ENCODE assay signal across 31 cellular contexts in the genomic region with DNA sequence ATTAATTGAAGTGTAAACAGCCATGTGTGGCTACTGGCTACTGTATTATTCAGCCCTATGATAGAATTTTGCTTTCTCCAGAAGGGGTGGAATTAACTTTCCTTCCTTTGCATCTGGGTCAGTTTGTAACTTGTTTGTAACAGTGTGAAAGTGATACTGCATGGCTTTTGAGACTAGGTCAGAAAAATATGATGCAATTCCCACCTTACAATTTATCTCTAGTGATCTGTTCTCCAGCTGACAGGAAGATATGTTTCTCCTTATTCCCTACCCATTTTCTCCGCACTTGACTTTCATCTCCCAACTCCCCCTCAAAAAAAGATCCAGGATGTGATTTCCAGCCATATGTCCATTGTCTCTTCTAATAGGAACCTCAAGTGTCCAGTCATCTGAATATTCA. TPM values are rescaled to one million over a fixed set of nuclear protein-coding genes. Genes with fewer than 3 reads are reported as not detected.
"Had no signal": no experiment of that assay in that cellular context is flagged by ENCODE, and none has a peak within 500 bp of the region (broad histone marks: within the 10 kb centered on the region; RNA-seq: fewer than 3 reads in every experiment).

No MANE protein-coding gene starts in this region.

- H3K27me3 ChIP-seq: adrenal gland, body of pancreas, esophagus muscularis mucosa, gastroesophageal sphincter had no signal

- H3K4me3 ChIP-seq: adrenal gland, body of pancreas, esophagus muscularis mucosa, gastroesophageal sphincter had no signal

- H3K9me3 ChIP-seq: adrenal gland, body of pancreas, esophagus muscularis mucosa, gastroesophageal sphincter had no signal

- H3K36me3 ChIP-seq: adrenal gland, esophagus muscularis mucosa, gastroesophageal sphincter, WERI-Rb-1 had no signal

- H3K27ac ChIP-seq: adrenal gland, body of pancreas, esophagus muscularis mucosa, foreskin keratinocyte, gastroesophageal sphincter, WERI-Rb-1 had no signal

- H3K4me1 ChIP-seq: foreskin keratinocyte had no signal

- ATAC-seq: activated CD4-positive, CD25-positive, alpha-beta regulatory T cell treated with anti-CD3 and anti-CD28 coated beads, Interleukin-2, amount 50 U/mL, for 24 hours; activated CD8-positive, alpha-beta memory T cell treated with anti-CD3 and anti-CD28 coated beads, Interleukin-2, amount 10 ng/mL, durations not matched to agents 7 days and 5 days; activated CD8-positive, alpha-beta T cell treated with anti-CD3 and anti-CD28 coated beads, Interleukin-2, amount 10 ng/mL, durations not matched to agents 7 days and 5 days; activated naive CD8-positive, alpha-beta T cell treated with anti-CD3 and anti-CD28 coated beads, Interleukin-2, amount 50 U/mL, for 24 hours; body of pancreas; effector memory CD8-positive, alpha-beta T cell; foreskin keratinocyte; gastroesophageal sphincter; T-helper 17 cell had no signal

- DNase-seq: activated B cell treated with CpG ODN at 0.5 μM for 24 hours; activated CD4-positive, alpha-beta memory T cell treated with anti-CD3 and anti-CD28 coated beads for 36 hours; activated CD4-positive, alpha-beta T cell treated with anti-CD3 and anti-CD28 coated beads for 48 hours; activated CD4-positive, alpha-beta T cell treated with anti-CD3 and anti-CD28 coated beads, Interleukin-2, amount 50 U/mL, for 1 hour; activated CD8-positive, alpha-beta memory T cell treated with anti-CD3 and anti-CD28 coated beads, Interleukin-2, amount 10 ng/mL, durations not matched to agents 7 days and 5 days; activated CD8-positive, alpha-beta memory T cell treated with anti-CD3 and anti-CD28 coated beads, Interleukin-2, amount 50 U/mL, for 4 hours; activated CD8-positive, alpha-beta T cell treated with anti-CD3 and anti-CD28 coated beads, Interleukin-2, amount 10 ng/mL, durations not matched to agents 7 days and 5 days; activated effector memory CD4-positive, alpha-beta T cell treated with anti-CD3 and anti-CD28 coated beads, Interleukin-2, amount 50 U/mL, for 16 hours; activated naive CD4-positive, alpha-beta T cell treated with anti-CD3 and anti-CD28 coated beads for 36 hours; activated naive CD8-positive, alpha-beta T cell treated with anti-CD3 and anti-CD28 coated beads for 36 hours; activated naive CD8-positive, alpha-beta T cell treated with anti-CD3 and anti-CD28 coated beads, Interleukin-2, amount 50 U/mL, for 24 hours; activated T-cell treated with anti-CD3 and anti-CD28 coated beads, Interleukin-2, amount 50 U/mL, for 1 hour; activated T-cell treated with anti-CD3 and anti-CD28 coated beads, Interleukin-2, amount 50 U/mL, for 48 hours; adrenal gland; amygdala; aorta; body of pancreas; caudate nucleus; cortex of kidney; dermis blood vessel endothelial cell; effector CD4-positive, alpha-beta T cell; effector memory CD8-positive, alpha-beta T cell; erythroblast; foreskin keratinocyte; T-helper 1 cell; T-helper 17 cell; T1000; WERI-Rb-1 had no signal

RNA-seq across cellular contexts. Expression of gene MOCS1, which starts 2.6 kb away (rescaled TPM):
- total RNA-seq: activated CD8-positive, alpha-beta T cell treated with anti-CD3 and anti-CD28 coated beads, Interleukin-2, amount 10 ng/mL, durations not matched to agents 7 days and 5 days had no signal
